In genomic region chr4:47831026-47831689, GRCh38 we compare ENCODE assay signal across 19 cellular contexts. TPM values are rescaled to one million over a fixed set of nuclear protein-coding genes. Genes with fewer than 3 reads are reported as not detected.
DNase-seq lines count a peak whose midpoint lies in the region; ATAC-seq, FAIRE-seq and TF ChIP-seq lines count a peak whose summit lies in the region.
"Had no signal": no experiment of that assay in that cellular context is flagged by ENCODE, and none has a peak within 500 bp of the region (broad histone marks: within the 10 kb centered on the region; RNA-seq: fewer than 3 reads in every experiment).

No MANE protein-coding gene starts in this region.

- POLR2A ChIA-PET in activated naive CD8-positive, alpha-beta T cell treated with anti-CD3 and anti-CD28 coated beads, Interleukin-2, amount 10 ng/mL, durations not matched to agents 7 days and 5 days (lab: Charles Lee) = no interaction called here
- POLR2A ChIA-PET in H1 (lab: Charles Lee; ENCODE audit: partially characterized antibody) = no interaction called here

- no peak overlapping the region for H2BK5ac ChIP-seq in H1 (ENCODE audit: low read depth, low read length)

- DNase-seq in activated naive CD8-positive, alpha-beta T cell treated with anti-CD3 and anti-CD28 coated beads, Interleukin-2, amount 10 ng/mL, durations not matched to agents 7 days and 5 days = no peak
- DNase-seq in activated naive CD8-positive, alpha-beta T cell treated with anti-CD3 and anti-CD28 coated beads for 36 hours = no peak
- DNase-seq in NCI-H345 treated with DMSO at 0.1 percent for 48 hours (lab: John Stamatoyannopoulos, UW; ENCODE audit: unreplicated experiment) (peak; percentile 14), H1 (ENCODE audit: low read depth in 1 of 2, low spot score in 2 of 2) (no peak), small intestine (peak; percentile 32), GM13977 (ENCODE audit: low spot score) (no peak)
- DNase-seq in stimulated activated CD4-positive, alpha-beta T cell treated with anti-CD3 and anti-CD28 coated beads, Interleukin-1b, Interleukin-23, amount 100 ng/mL, for 48 hours = no peak
- DNase-seq: activated CD4-positive, alpha-beta T cell treated with anti-CD3 and anti-CD28 coated beads, Interleukin-2, amount 50 U/mL, for 1 hour; activated effector memory CD4-positive, alpha-beta T cell treated with Interleukin-2 at 50 U/mL for 16 hours; effector memory CD8-positive, alpha-beta T cell; foreskin melanocyte; NCI-H1048; PC-9; stimulated activated CD4-positive, alpha-beta T cell treated with anti-CD3 and anti-CD28 coated beads, Interleukin-2, amount 100 ng/mL, for 24 hours; T-helper 17 cell; transverse colon had no signal

- H3K9me3 ChIP-seq in H1 (ENCODE audit: insufficient read depth in 2 of 2, low read depth in 1 of 2, low read length in 1 of 2) (no peaks in the 10 kb centered on the region), small intestine (ENCODE audit: control insufficient read depth, low read depth) (no peaks in the 10 kb centered on the region)
- H3K9me3 ChIP-seq: body of pancreas had no signal

- H3K79me1 ChIP-seq in H1 (ENCODE audit: low read depth, low read length) = no peaks in the 10 kb centered on the region

- no peaks in the 10 kb centered on the region for H3K23me2 ChIP-seq in H1 (ENCODE audit: low read depth, low read length)

- peak overlapping the region; percentile 17 for H3K27ac Mint-ChIP-seq in activated naive CD8-positive, alpha-beta T cell treated with anti-CD3 and anti-CD28 coated beads, Interleukin-2, amount 10 ng/mL, durations not matched to agents 7 days and 5 days
- no peak overlapping the region for H3K27ac Mint-ChIP-seq in activated naive CD8-positive, alpha-beta T cell treated with anti-CD3 and anti-CD28 coated beads for 36 hours
- H3K27ac Mint-ChIP-seq: effector memory CD8-positive, alpha-beta T cell; T-helper 17 cell had no signal

- H2BK15ac ChIP-seq in H1 (ENCODE audit: low read length) = no peak overlapping the region

- peaks cover 6% of the 10 kb centered on the region for H3K36me3 Mint-ChIP-seq in activated naive CD8-positive, alpha-beta T cell treated with anti-CD3 and anti-CD28 coated beads, Interleukin-2, amount 10 ng/mL, durations not matched to agents 7 days and 5 days
- no peaks in the 10 kb centered on the region for H3K36me3 Mint-ChIP-seq in activated naive CD8-positive, alpha-beta T cell treated with anti-CD3 and anti-CD28 coated beads for 36 hours
- H3K36me3 Mint-ChIP-seq: immature natural killer cell had no signal

- H3K4ac ChIP-seq in H1 (replicated peaks; ENCODE audit: insufficient read length, low read depth, low read length) = no peak overlapping the region

- peaks cover 0 to 3% (median 0%) of the 10 kb centered on the region in 4 experiments; a peak in 2 of 7 replicates for H3K4me1 ChIP-seq in H1 (replicated peaks in 1 of 4; ENCODE audit: control insufficient read depth in 3 of 4, insufficient read depth in 4 of 4, low read length in 3 of 4)
- no peaks in the 10 kb centered on the region for H3K4me1 ChIP-seq in small intestine (ENCODE audit: control insufficient read depth in 2 of 2, insufficient read depth in 1 of 2, low read depth in 1 of 2, low read length in 1 of 2)

- no peak overlapping the region for H3K14ac ChIP-seq in H1 (ENCODE audit: insufficient read length)

- H3K4me2 ChIP-seq in H1 (ENCODE audit: insufficient read depth in 1 of 2, low read depth in 2 of 2, low read length in 2 of 2) = no peak overlapping the region
- H3K4me2 ChIP-seq: PC-9 had no signal

- H2BK20ac ChIP-seq in H1 (ENCODE audit: low read length) = no peak overlapping the region

- in situ Hi-C loops in GM13977 (cut with MboI; ENCODE audit: low pct_unique_long_range_greater_than_20kb, low sequenced_read_pairs, unreplicated experiment) = loop anchor here (25.0 kb wide), 1 partner anchor 119 kb away; no protein-coding TSS in a partner anchor

- peak overlapping the region; percentile 60 for H3K4me3 Mint-ChIP-seq in activated naive CD8-positive, alpha-beta T cell treated with anti-CD3 and anti-CD28 coated beads, Interleukin-2, amount 10 ng/mL, durations not matched to agents 7 days and 5 days
- H3K4me3 Mint-ChIP-seq in activated naive CD8-positive, alpha-beta T cell treated with anti-CD3 and anti-CD28 coated beads for 36 hours = no peak overlapping the region
- H3K4me3 Mint-ChIP-seq: effector memory CD8-positive, alpha-beta T cell; T-helper 17 cell had no signal

- H2AFZ ChIP-seq in H1 (ENCODE audit: low read length) = no peak overlapping the region
- H2AFZ ChIP-seq: PC-9 had no signal

- H3K9ac ChIP-seq in H1 (replicated peaks in 1 of 4; ENCODE audit: extremely low read depth in 1 of 4, low read depth in 3 of 4, low read length in 3 of 4) = no peak overlapping the region

- TF ChIP-seq CTCF in H1 (IDR thresholded peaks at IDR 0.05; ENCODE audit: control extremely low read depth in 1 of 3, insufficient read depth in 1 of 3, low read depth in 1 of 3, low read length in 3 of 3) (no peak), GM13977 (IDR thresholded peaks at IDR 0.05; ENCODE audit: extremely low read depth, insufficient read depth, missing control alignments) (no peak)

- CTCF ChIA-PET in H1 (lab: Charles Lee; ENCODE audit: partially characterized antibody) = interaction anchor here (1.3 to 2.7 kb wide), 5 partner anchors 125 to 168 kb away, joined by 3 to 14 read pairs (median 5); no protein-coding TSS in a partner anchor

- no peak overlapping the region for H4K91ac ChIP-seq in H1 (replicated peaks; ENCODE audit: insufficient read length, low read length)

- 86% methylated on average over 5 of the region's 5 CpGs; no CpG with 5 or more reads in 1 of the 2 experiments for WGBS in H1 (ENCODE audit: extremely low coverage in 1 of 2, insufficient coverage in 1 of 2, insufficient read length in 1 of 2, insufficient replicate concordance in 2 of 2, low coverage in 1 of 2, low lambda C conversion rate in 2 of 2, missing lambda C conversion rate in 1 of 2), 2 experiments
- 54 to 73% (median 54%) methylated on average over 5 of the region's 5 CpGs for WGBS in small intestine, 3 donors

- H2BK12ac ChIP-seq in H1 (ENCODE audit: low read depth, low read length) = no peak overlapping the region

- H4K8ac ChIP-seq in H1 (ENCODE audit: extremely low read depth, insufficient read depth, low read length) = no peak overlapping the region

- peaks cover 5% of the 10 kb centered on the region for H3K27me3 Mint-ChIP-seq in activated naive CD8-positive, alpha-beta T cell treated with anti-CD3 and anti-CD28 coated beads, Interleukin-2, amount 10 ng/mL, durations not matched to agents 7 days and 5 days
- peaks cover 29% of the 10 kb centered on the region for H3K27me3 Mint-ChIP-seq in activated naive CD8-positive, alpha-beta T cell treated with anti-CD3 and anti-CD28 coated beads for 36 hours
- H3K27me3 Mint-ChIP-seq: effector memory CD8-positive, alpha-beta T cell had no signal

- no peak for TF ChIP-seq EP300 in H1 (IDR thresholded peaks at IDR 0.05; ENCODE audit: borderline replicate concordance in 1 of 2, low read depth in 2 of 2, low read length in 2 of 2)

- H3K36me3 ChIP-seq in H1 (ENCODE audit: control insufficient read depth in 2 of 4, insufficient read depth in 4 of 4, low read length in 3 of 4) (no peaks in the 10 kb centered on the region), small intestine (ENCODE audit: control insufficient read depth in 2 of 2, insufficient read depth in 2 of 2, low read length in 2 of 2) (no peaks in the 10 kb centered on the region)
- H3K36me3 ChIP-seq: transverse colon had no signal

- FAIRE-seq in H1 (lab: Jason Lieb, UNC) (no peak), small intestine (lab: Jason Lieb, UNC) (no peak)

- no peak for TF ChIP-seq POLR2A in H1 (IDR thresholded peaks at IDR 0.05; ENCODE audit: control extremely low read depth in 1 of 2, low read depth in 2 of 2, low read length in 2 of 2)

- no peak overlapping the region for H4K5ac ChIP-seq in H1 (ENCODE audit: insufficient read length, low read depth, low read length)

- H3K9me3 Mint-ChIP-seq in activated naive CD8-positive, alpha-beta T cell treated with anti-CD3 and anti-CD28 coated beads, Interleukin-2, amount 10 ng/mL, durations not matched to agents 7 days and 5 days = no peaks in the 10 kb centered on the region
- peaks cover 3% of the 10 kb centered on the region for H3K9me3 Mint-ChIP-seq in activated naive CD8-positive, alpha-beta T cell treated with anti-CD3 and anti-CD28 coated beads for 36 hours
- H3K9me3 Mint-ChIP-seq: effector memory CD8-positive, alpha-beta T cell had no signal

- no peak overlapping the region for H2BK120ac ChIP-seq in H1 (replicated peaks; ENCODE audit: low read depth, low read length)

- no peaks in the 10 kb centered on the region for H3K79me2 ChIP-seq in H1 (ENCODE audit: control insufficient read depth in 1 of 2, insufficient read depth in 2 of 2, low read length in 2 of 2)

- peak; percentile 2 for ATAC-seq in activated naive CD8-positive, alpha-beta T cell treated with anti-CD3 and anti-CD28 coated beads, Interleukin-2, amount 10 ng/mL, durations not matched to agents 7 days and 5 days (ENCODE audit: low read depth)
- no peak for ATAC-seq in GM18502 (IDR thresholded peaks at IDR 0.05; ENCODE audit: poor library complexity, unreplicated experiment)
- ATAC-seq: body of pancreas, T-helper 17 cell had no signal

- no peak overlapping the region for H3K18ac ChIP-seq in H1 (ENCODE audit: extremely low read depth, low read length)

- H2AK5ac ChIP-seq in H1 (ENCODE audit: low read depth, low read length) = no peak overlapping the region

- H3K27me3 ChIP-seq in H1 (replicated peaks in 1 of 4; ENCODE audit: control insufficient read depth in 3 of 4, extremely low read depth in 1 of 4, insufficient read depth in 3 of 4, low read length in 3 of 4) = peaks cover 0 to 8% (median 3%) of the 10 kb centered on the region in 4 experiments; a peak in 1 of 7 replicates
- peaks cover 0 to 2% of the 10 kb centered on the region in 2 donors for H3K27me3 ChIP-seq in small intestine (ENCODE audit: control insufficient read depth in 2 of 2, insufficient read depth in 2 of 2, low read length in 2 of 2)
- H3K27me3 ChIP-seq: body of pancreas had no signal

- TF ChIP-seq RAD21 in H1 (IDR thresholded peaks at IDR 0.05 in 1 of 2, conservative IDR thresholded peaks at IDR 0.05 in 1 of 2; ENCODE audit: low read depth in 2 of 2, low read length in 2 of 2) = no peak

- H4K20me1 ChIP-seq in H1 (replicated peaks in 1 of 2; ENCODE audit: control insufficient read depth in 1 of 2, insufficient read depth in 2 of 2, low read length in 2 of 2) = no peaks in the 10 kb centered on the region

- H3K4me3 ChIP-seq in H1 (ENCODE audit: extremely low read depth in 1 of 4, insufficient read depth in 2 of 4, low read depth in 3 of 4, low read length in 4 of 4) = no peak overlapping the region
- H3K4me3 ChIP-seq in small intestine (ENCODE audit: low read depth in 1 of 2, low read length in 2 of 2) = no peak overlapping the region
- H3K4me3 ChIP-seq: body of pancreas, PC-9, transverse colon had no signal

- H3K4me1 Mint-ChIP-seq in activated naive CD8-positive, alpha-beta T cell treated with anti-CD3 and anti-CD28 coated beads, Interleukin-2, amount 10 ng/mL, durations not matched to agents 7 days and 5 days = peaks cover 56% of the 10 kb centered on the region
- H3K4me1 Mint-ChIP-seq in activated naive CD8-positive, alpha-beta T cell treated with anti-CD3 and anti-CD28 coated beads for 36 hours = peaks cover 20% of the 10 kb centered on the region

- no peak overlapping the region for H3K23ac ChIP-seq in H1 (ENCODE audit: insufficient read length)

- H3K27ac ChIP-seq in H1 (ENCODE audit: low read depth, low read length) (no peak overlapping the region), small intestine (ENCODE audit: low read depth in 1 of 2, low read length in 1 of 2) (no peak overlapping the region)
- H3K27ac ChIP-seq: body of pancreas, PC-9, transverse colon had no signal

- H3K56ac ChIP-seq in H1 (replicated peaks; ENCODE audit: insufficient read length, low read depth, low read length) = no peak overlapping the region

RNA-seq across cellular contexts. Expression of gene CORIN, which starts 6.7 kb away (rescaled TPM):
- under 1 TPM; 0.37 to 0.39 TPM for total RNA-seq in activated naive CD8-positive, alpha-beta T cell treated with anti-CD3 and anti-CD28 coated beads, Interleukin-2, amount 10 ng/mL, durations not matched to agents 7 days and 5 days
- not detected for total RNA-seq in activated naive CD8-positive, alpha-beta T cell treated with anti-CD3 and anti-CD28 coated beads for 36 hours
- 0.17 and 0.32 TPM in 2 replicates for total RNA-seq in H1 (2021; fragmentation: NEBNext Ultra II Directional; extraction: Animal tissue kit (Norgen Biotek cat#: 25700))
- polyA plus RNA-seq in H1 (2011; rRNA removed) = 0.09 and 0.17 TPM in 2 replicates
- polyA plus RNA-seq in H1 (2011; cell fraction: cytosol; rRNA removed) = 0.19 TPM
- polyA plus RNA-seq in H1 (2011; cell fraction: nucleus; rRNA removed) = 0.29 TPM
- polyA plus RNA-seq in H1 (2012, experiment 1 of 2) = 0.09 to 0.35 TPM (median 0.26 TPM) in 4 replicates
- not detected for polyA plus RNA-seq in H1 (2012, experiment 2 of 2)
- 0.24 TPM for polyA plus RNA-seq in H1 (2013, experiment 1 of 2)
- 0.06 TPM for polyA plus RNA-seq in H1 (2013, experiment 2 of 2)
- polyA minus RNA-seq in H1 (2011; rRNA and poly(A)+ RNA removed) = 0.76 and 1.2 TPM in 2 replicates
- not detected for polyA minus RNA-seq in H1 (2011; cell fraction: cytosol; rRNA and poly(A)+ RNA removed)
- 0.90 TPM for polyA minus RNA-seq in H1 (2011; cell fraction: nucleus; rRNA and poly(A)+ RNA removed)
- under 1 TPM in 1 of 3 donors, not detected in 2; 0.04 TPM for polyA plus RNA-seq in small intestine
- total RNA-seq: PC-9 had no signal
- polyA plus RNA-seq: immature natural killer cell had no signal

Comparison
In these comparisons a context has a peak if more than half of its experiments do, and no peak if none do; other contexts are left out.
1. DNase-seq: peak in NCI-H345 treated with DMSO at 0.1 percent for 48 hours (single experiment) and small intestine (single experiment); none in activated naive CD8-positive, alpha-beta T cell treated with anti-CD3 and anti-CD28 coated beads, Interleukin-2, amount 10 ng/mL, durations not matched to agents 7 days and 5 days (single experiment), activated naive CD8-positive, alpha-beta T cell treated with anti-CD3 and anti-CD28 coated beads for 36 hours (single experiment), H1 (0 of 2), stimulated activated CD4-positive, alpha-beta T cell treated with anti-CD3 and anti-CD28 coated beads, Interleukin-1b, Interleukin-23, amount 100 ng/mL, for 48 hours (single experiment) and GM13977 (single experiment).